11 cellular contexts compared by ENCODE assay signal in genomic region chr6:96304997-96305396, GRCh38.
DNase-seq lines count a peak whose midpoint lies in the region; ATAC-seq and TF ChIP-seq lines count a peak whose summit lies in the region.
"Had no signal": no experiment of that assay in that cellular context is flagged by ENCODE, and none has a peak within 500 bp of the region (broad histone marks: within the 10 kb centered on the region; RNA-seq: fewer than 3 reads in every experiment).

No MANE protein-coding gene starts in this region.

- H3K9ac ChIP-seq in Karpas-422 (ENCODE audit: low read length): no peak overlapping the region

- no peaks in the 10 kb centered on the region for H4K20me1 ChIP-seq in Karpas-422 (ENCODE audit: insufficient read depth, low read depth, low read length)

- H3K79me2 ChIP-seq in Karpas-422 (ENCODE audit: low read length): no peaks in the 10 kb centered on the region

- DNase-seq in GM10248 (ENCODE audit: extremely low spot score): peak; percentile 30
- no peak for DNase-seq in BE2C
- no peak for DNase-seq in activated CD4-positive, alpha-beta T cell treated with anti-CD3 and anti-CD28 coated beads for 1 hour
- no peak for DNase-seq in activated T-helper 1 cell treated with anti-CD3 and anti-CD28 coated beads, Interleukin-12 subunit alpha, Interleukin-12 subunit beta, Interleukin-2, Interleukin-4 antibody, amounts not matched to agents 30 ng/mL and 10 ng/mL and 1 ng/mL, durations not matched to agents 14 hours and 24 hours and 36 hours (ENCODE audit: low spot score)
- DNase-seq in Karpas-422: no peak
- DNase-seq: activated CD4-positive, alpha-beta T cell treated with anti-CD3 and anti-CD28 coated beads, Interleukin-2, amount 50 U/mL, for 1 hour had no signal

- H3K4me3 Mint-ChIP-seq in activated T-helper 1 cell treated with anti-CD3 and anti-CD28 coated beads, Interleukin-12 subunit alpha, Interleukin-12 subunit beta, Interleukin-2, Interleukin-4 antibody, amounts not matched to agents 30 ng/mL and 10 ng/mL and 1 ng/mL, durations not matched to agents 14 hours and 24 hours and 36 hours: no peak overlapping the region

- H2AFZ ChIP-seq in Karpas-422 (ENCODE audit: low read length): no peak overlapping the region

- no peak overlapping the region for H3K4me2 ChIP-seq in Karpas-422 (ENCODE audit: low read depth, low read length, poor library complexity, severe bottlenecking)

- intact Hi-C loops in activated T-helper 1 cell treated with anti-CD3 and anti-CD28 coated beads, Interleukin-12 subunit alpha, Interleukin-12 subunit beta, Interleukin-2, Interleukin-4 antibody, amounts not matched to agents 30 ng/mL and 10 ng/mL and 1 ng/mL, durations not matched to agents 14 hours and 24 hours and 36 hours (cut with micrococcal nuclease): loop anchor here (1.0 to 10.0 kb wide), 3 partner anchors 160 to 590 kb away; partner anchors contain the start of genes NDUFAF4 and UFL1

- H3K27me3 ChIP-seq in BE2C (no peaks in the 10 kb centered on the region), Karpas-422 (ENCODE audit: low read length) (no peaks in the 10 kb centered on the region)

- no peaks in the 10 kb centered on the region for H3K4me1 ChIP-seq in BE2C
- H3K4me1 ChIP-seq in Karpas-422 (ENCODE audit: low read length): no peaks in the 10 kb centered on the region
- H3K4me1 ChIP-seq: prostate gland had no signal

- POLR2A ChIA-PET in GM10248 (lab: Yijun Ruan, JAX): no interaction called here

- ATAC-seq in GM19023 (IDR thresholded peaks at IDR 0.05; ENCODE audit: unreplicated experiment): peak; percentile 85
- peak; percentile 81 for ATAC-seq in HG02678 (IDR thresholded peaks at IDR 0.05; ENCODE audit: unreplicated experiment)
- ATAC-seq in HG03520 (IDR thresholded peaks at IDR 0.05; ENCODE audit: unreplicated experiment): peak; percentile 99

- peaks cover 5% of the 10 kb centered on the region for H3K4me1 Mint-ChIP-seq in activated T-helper 1 cell treated with anti-CD3 and anti-CD28 coated beads, Interleukin-12 subunit alpha, Interleukin-12 subunit beta, Interleukin-2, Interleukin-4 antibody, amounts not matched to agents 30 ng/mL and 10 ng/mL and 1 ng/mL, durations not matched to agents 14 hours and 24 hours and 36 hours (ENCODE audit: low read depth)

- no peak overlapping the region for H3K4me3 ChIP-seq in BE2C (ENCODE audit: low read depth, low read length)
- H3K4me3 ChIP-seq in Karpas-422 (ENCODE audit: low read length): no peak overlapping the region
- H3K4me3 ChIP-seq: prostate gland had no signal

- no peaks in the 10 kb centered on the region for H3K36me3 Mint-ChIP-seq in activated T-helper 1 cell treated with anti-CD3 and anti-CD28 coated beads, Interleukin-12 subunit alpha, Interleukin-12 subunit beta, Interleukin-2, Interleukin-4 antibody, amounts not matched to agents 30 ng/mL and 10 ng/mL and 1 ng/mL, durations not matched to agents 14 hours and 24 hours and 36 hours (ENCODE audit: low read depth)

- no peaks in the 10 kb centered on the region for H3K9me3 Mint-ChIP-seq in activated T-helper 1 cell treated with anti-CD3 and anti-CD28 coated beads, Interleukin-12 subunit alpha, Interleukin-12 subunit beta, Interleukin-2, Interleukin-4 antibody, amounts not matched to agents 30 ng/mL and 10 ng/mL and 1 ng/mL, durations not matched to agents 14 hours and 24 hours and 36 hours

- H3K27me3 Mint-ChIP-seq in activated T-helper 1 cell treated with anti-CD3 and anti-CD28 coated beads, Interleukin-12 subunit alpha, Interleukin-12 subunit beta, Interleukin-2, Interleukin-4 antibody, amounts not matched to agents 30 ng/mL and 10 ng/mL and 1 ng/mL, durations not matched to agents 14 hours and 24 hours and 36 hours (ENCODE audit: insufficient read depth): no peaks in the 10 kb centered on the region

- no peak overlapping the region for H3K27ac Mint-ChIP-seq in activated T-helper 1 cell treated with anti-CD3 and anti-CD28 coated beads, Interleukin-12 subunit alpha, Interleukin-12 subunit beta, Interleukin-2, Interleukin-4 antibody, amounts not matched to agents 30 ng/mL and 10 ng/mL and 1 ng/mL, durations not matched to agents 14 hours and 24 hours and 36 hours

- TF ChIP-seq CTCF in GM10248 (IDR thresholded peaks at IDR 0.05; ENCODE audit: control extremely low read depth, extremely low read depth, low read depth, missing control alignments) (no peak), BE2C (IDR thresholded peaks at IDR 0.05; ENCODE audit: low read depth, low read length) (no peak)

- H3K36me3 ChIP-seq in BE2C (no peaks in the 10 kb centered on the region), Karpas-422 (ENCODE audit: insufficient read depth, low read length) (no peaks in the 10 kb centered on the region)
- H3K36me3 ChIP-seq: prostate gland had no signal

- CTCF ChIA-PET in GM10248 (lab: Yijun Ruan, JAX): interaction anchor here (1.3 to 1.4 kb wide), 2 partner anchors 21 to 197 kb away, joined by 3 to 5 read pairs; no protein-coding TSS in a partner anchor

- H3K9me3 ChIP-seq in BE2C (no peaks in the 10 kb centered on the region), Karpas-422 (ENCODE audit: low read length) (no peaks in the 10 kb centered on the region)
- H3K9me3 ChIP-seq: prostate gland had no signal

- no peaks in the 10 kb centered on the region for H3K9me2 ChIP-seq in Karpas-422 (replicated peaks; ENCODE audit: insufficient read depth, low read length)

- no peak overlapping the region for H3K27ac ChIP-seq in Karpas-422 (ENCODE audit: low read length)
- H3K27ac ChIP-seq: C4-2B, prostate gland had no signal
